ENCODE assay signal across 10 cellular contexts in genomic region chr1:248622491-248623106, GRCh38. TPM values are rescaled to one million over a fixed set of nuclear protein-coding genes. Genes with fewer than 3 reads are reported as not detected.
DNase-seq lines count a peak whose midpoint lies in the region; ATAC-seq and TF ChIP-seq lines count a peak whose summit lies in the region.
"Had no signal": no experiment of that assay in that cellular context is flagged by ENCODE, and none has a peak within 500 bp of the region (broad histone marks: within the 10 kb centered on the region; RNA-seq: fewer than 3 reads in every experiment).

No MANE protein-coding gene starts in this region.

- H3K4me1 ChIP-seq in left ventricle myocardium inferior (no peaks in the 10 kb centered on the region), upper lobe of right lung (no peaks in the 10 kb centered on the region)

- no peak overlapping the region for H3K4me3 ChIP-seq in left ventricle myocardium inferior
- H3K4me3 ChIP-seq in upper lobe of right lung, result no peak overlapping the region
- H3K4me3 ChIP-seq: GM12878 had no signal

- ATAC-seq in GM21515 (IDR thresholded peaks at IDR 0.05; ENCODE audit: unreplicated experiment), result peak; percentile 94
- ATAC-seq in upper lobe of right lung, result peak; percentile 84
- ATAC-seq: GM12878 had no signal

- H3K27ac ChIP-seq in left ventricle myocardium inferior (replicated peaks) (no peak overlapping the region), upper lobe of right lung (no peak overlapping the region)

- peak; percentile 62 for TF ChIP-seq CTCF in left ventricle myocardium inferior (IDR thresholded peaks at IDR 0.05; ENCODE audit: borderline replicate concordance)
- TF ChIP-seq CTCF in upper lobe of right lung (IDR thresholded peaks at IDR 0.05), result peak; percentile 64

- H3K4me3 Mint-ChIP-seq in activated CD4-positive, alpha-beta T cell treated with anti-CD3 and anti-CD28 coated beads, Interleukin-2, amount 10 ng/mL, durations not matched to agents 7 days and 5 days, result no peak overlapping the region
- H3K4me3 Mint-ChIP-seq: stimulated activated naive CD8-positive, alpha-beta T cell treated with anti-CD3 and anti-CD28 coated beads, Interleukin-15, Interleukin-2, amounts not matched to agents 100 ng/mL and 50 ng/mL, for 24 hours had no signal

- no peaks in the 10 kb centered on the region for H3K36me3 Mint-ChIP-seq in activated CD4-positive, alpha-beta T cell treated with anti-CD3 and anti-CD28 coated beads, Interleukin-2, amount 10 ng/mL, durations not matched to agents 7 days and 5 days (ENCODE audit: low read depth)

- no peaks in the 10 kb centered on the region for H3K4me1 Mint-ChIP-seq in activated CD4-positive, alpha-beta T cell treated with anti-CD3 and anti-CD28 coated beads, Interleukin-2, amount 10 ng/mL, durations not matched to agents 7 days and 5 days

- peak; percentile 27 for DNase-seq in activated CD4-positive, alpha-beta T cell treated with anti-CD3 and anti-CD28 coated beads, Interleukin-2, amount 10 ng/mL, durations not matched to agents 7 days and 5 days
- DNase-seq in activated CD4-positive, alpha-beta T cell treated with anti-CD3 and anti-CD28 coated beads, Interleukin-2, amount 50 U/mL, for 4 hours, result no peak
- DNase-seq in HuH-7.5 (ENCODE audit: low spot score) (peak; percentile 23), SKM-1 (lab: John Stamatoyannopoulos, UW; ENCODE audit: unreplicated experiment) (peak; percentile 87), left ventricle myocardium inferior (no peak), upper lobe of right lung (no peak)
- no peak for DNase-seq in activated CD8-positive, alpha-beta memory T cell treated with anti-CD3 and anti-CD28 coated beads, Interleukin-2, amount 50 U/mL, for 4 hours

- H3K9me3 ChIP-seq in left ventricle myocardium inferior (replicated peaks), result no peaks in the 10 kb centered on the region
- no peaks in the 10 kb centered on the region for H3K9me3 ChIP-seq in upper lobe of right lung

- peaks cover 10% of the 10 kb centered on the region for H3K27me3 ChIP-seq in left ventricle myocardium inferior (ENCODE audit: low read depth)
- H3K27me3 ChIP-seq in upper lobe of right lung, result no peaks in the 10 kb centered on the region

- H3K27me3 Mint-ChIP-seq in activated CD4-positive, alpha-beta T cell treated with anti-CD3 and anti-CD28 coated beads, Interleukin-2, amount 10 ng/mL, durations not matched to agents 7 days and 5 days, result no peaks in the 10 kb centered on the region
- H3K27me3 Mint-ChIP-seq: stimulated activated naive CD8-positive, alpha-beta T cell treated with anti-CD3 and anti-CD28 coated beads, Interleukin-15, Interleukin-2, amounts not matched to agents 100 ng/mL and 50 ng/mL, for 24 hours had no signal

- peak overlapping the region; percentile 39 for H3K27ac Mint-ChIP-seq in activated CD4-positive, alpha-beta T cell treated with anti-CD3 and anti-CD28 coated beads, Interleukin-2, amount 10 ng/mL, durations not matched to agents 7 days and 5 days
- H3K27ac Mint-ChIP-seq: stimulated activated naive CD8-positive, alpha-beta T cell treated with anti-CD3 and anti-CD28 coated beads, Interleukin-15, Interleukin-2, amounts not matched to agents 100 ng/mL and 50 ng/mL, for 24 hours had no signal

- intact Hi-C loops in left ventricle myocardium inferior (cut with micrococcal nuclease) (no loop called here), upper lobe of right lung (cut with DNase I) (no loop called here)

- CTCF ChIA-PET in activated CD4-positive, alpha-beta T cell treated with anti-CD3 and anti-CD28 coated beads, Interleukin-2, amount 10 ng/mL, durations not matched to agents 7 days and 5 days (lab: Charles Lee), result no interaction called here

- POLR2A ChIA-PET in activated CD4-positive, alpha-beta T cell treated with anti-CD3 and anti-CD28 coated beads, Interleukin-2, amount 10 ng/mL, durations not matched to agents 7 days and 5 days (lab: Charles Lee), result no interaction called here

- no peaks in the 10 kb centered on the region for H3K36me3 ChIP-seq in left ventricle myocardium inferior
- H3K36me3 ChIP-seq in upper lobe of right lung, result no peaks in the 10 kb centered on the region

- H3K9me3 Mint-ChIP-seq in activated CD4-positive, alpha-beta T cell treated with anti-CD3 and anti-CD28 coated beads, Interleukin-2, amount 10 ng/mL, durations not matched to agents 7 days and 5 days, result no peaks in the 10 kb centered on the region
- H3K9me3 Mint-ChIP-seq: stimulated activated naive CD8-positive, alpha-beta T cell treated with anti-CD3 and anti-CD28 coated beads, Interleukin-15, Interleukin-2, amounts not matched to agents 100 ng/mL and 50 ng/mL, for 24 hours had no signal

RNA-seq across cellular contexts. Expression of gene OR2T11, which starts 12.3 kb away (rescaled TPM):
- total RNA-seq in activated CD4-positive, alpha-beta T cell treated with anti-CD3 and anti-CD28 coated beads, Interleukin-2, amount 10 ng/mL, durations not matched to agents 7 days and 5 days, result not detected
- total RNA-seq in left ventricle myocardium inferior, result not detected
- total RNA-seq in upper lobe of right lung, result not detected
- total RNA-seq: GM12878 had no signal

RNA-seq across cellular contexts. Expression of gene OR2T35, which starts 22.5 kb away (rescaled TPM):
- not detected for total RNA-seq in activated CD4-positive, alpha-beta T cell treated with anti-CD3 and anti-CD28 coated beads, Interleukin-2, amount 10 ng/mL, durations not matched to agents 7 days and 5 days
- total RNA-seq in left ventricle myocardium inferior (not detected), upper lobe of right lung (not detected)

RNA-seq across cellular contexts. Expression of gene OR2T10, which starts 25.1 kb away (rescaled TPM):
- total RNA-seq in activated CD4-positive, alpha-beta T cell treated with anti-CD3 and anti-CD28 coated beads, Interleukin-2, amount 10 ng/mL, durations not matched to agents 7 days and 5 days, result not detected
- total RNA-seq in left ventricle myocardium inferior, result not detected
- total RNA-seq in upper lobe of right lung, result not detected
- total RNA-seq: GM12878 had no signal

RNA-seq across cellular contexts. Expression of gene OR2T27, which starts 32.7 kb away (rescaled TPM):
- total RNA-seq in activated CD4-positive, alpha-beta T cell treated with anti-CD3 and anti-CD28 coated beads, Interleukin-2, amount 10 ng/mL, durations not matched to agents 7 days and 5 days, result not detected
- not detected for total RNA-seq in left ventricle myocardium inferior
- not detected for total RNA-seq in upper lobe of right lung

RNA-seq across cellular contexts. Expression of gene OR2T34, which starts 48.0 kb away (rescaled TPM):
- not detected for total RNA-seq in activated CD4-positive, alpha-beta T cell treated with anti-CD3 and anti-CD28 coated beads, Interleukin-2, amount 10 ng/mL, durations not matched to agents 7 days and 5 days
- total RNA-seq in left ventricle myocardium inferior (not detected), upper lobe of right lung (not detected)

Comparison
In these comparisons a context has a peak if more than half of its experiments do, and no peak if none do; other contexts are left out.
1. DNase-seq: peak in activated CD4-positive, alpha-beta T cell treated with anti-CD3 and anti-CD28 coated beads, Interleukin-2, amount 10 ng/mL, durations not matched to agents 7 days and 5 days (single experiment), HuH-7.5 (single experiment) and SKM-1 (single experiment); none in activated CD4-positive, alpha-beta T cell treated with anti-CD3 and anti-CD28 coated beads, Interleukin-2, amount 50 U/mL, for 4 hours (0 of 2), left ventricle myocardium inferior (single experiment), upper lobe of right lung (single experiment) and activated CD8-positive, alpha-beta memory T cell treated with anti-CD3 and anti-CD28 coated beads, Interleukin-2, amount 50 U/mL, for 4 hours (single experiment).